17 cellular contexts compared by ENCODE assay signal in genomic region chr22:47251911-47252310, GRCh38.
"Had no signal": no experiment of that assay in that cellular context is flagged by ENCODE, and none has a peak within 500 bp of the region (broad histone marks: within the 10 kb centered on the region; RNA-seq: fewer than 3 reads in every experiment).

No MANE protein-coding gene starts in this region.

- H3K27ac ChIP-seq: gastrocnemius medialis, neutrophil, stomach, thoracic aorta had no signal

- FAIRE-seq: colon, kidney, small intestine had no signal

- H3K27me3 ChIP-seq: neutrophil had no signal

- H3K4me1 ChIP-seq: gastrocnemius medialis, stomach had no signal

- H3K4me3 ChIP-seq: gastrocnemius medialis, stomach, thoracic aorta had no signal

- H3K36me3 ChIP-seq: gastrocnemius medialis, neutrophil, stomach, thoracic aorta had no signal

- H3K9me3 ChIP-seq: gastrocnemius medialis, neutrophil, thoracic aorta had no signal

- ATAC-seq: gastrocnemius medialis, left colon had no signal

- DNase-seq: cerebellar nuclear complex; effector CD8-positive, alpha-beta T cell; gastrocnemius medialis; glutamatergic neuron; kidney; left colon; mesendoderm; naive B cell; nephron progenitor cell; right cardiac atrium; small intestine; stimulated activated CD4-positive, alpha-beta T cell treated with anti-CD3 and anti-CD28 coated beads, Interleukin-12 subunit alpha, Interleukin-12 subunit beta, amount 100 ng/mL, for 4 hours; stomach; substantia nigra had no signal
